ENCODE assay signal across 14 cellular contexts in the genomic region with DNA sequence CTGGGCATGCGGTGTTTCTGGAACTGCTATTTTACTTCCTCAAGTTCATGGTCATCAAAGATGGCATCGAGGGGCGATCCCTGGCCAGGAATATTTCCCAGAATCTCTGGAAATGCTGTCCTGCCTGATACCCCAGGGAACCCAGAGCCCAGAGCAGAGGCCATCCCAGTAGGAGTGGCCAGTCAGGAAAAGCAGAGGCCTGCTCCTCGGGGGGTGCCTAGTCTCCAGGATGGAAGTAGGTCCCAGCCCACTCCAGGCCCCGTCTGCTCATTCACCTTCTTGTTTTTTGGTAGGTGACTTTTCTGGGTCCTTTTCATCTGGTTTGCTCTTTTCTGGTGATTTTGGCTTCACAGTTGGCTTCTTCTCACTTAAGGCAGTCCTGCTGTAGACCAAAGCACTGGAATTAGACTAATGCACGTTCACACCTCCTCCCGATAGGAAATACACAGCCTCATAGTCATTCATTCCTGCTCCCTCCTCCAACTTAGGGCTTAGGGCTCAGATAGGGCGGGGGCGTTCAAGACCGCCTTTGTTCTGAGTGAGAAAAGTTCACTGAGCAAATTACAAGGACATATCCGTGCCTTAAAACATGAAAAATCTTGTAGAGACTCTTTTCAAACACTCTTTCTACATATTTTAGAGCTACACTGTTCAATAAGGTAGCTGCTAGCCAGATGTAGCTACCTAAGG.
"Had no signal": no experiment of that assay in that cellular context is flagged by ENCODE, and none has a peak within 500 bp of the region (broad histone marks: within the 10 kb centered on the region; RNA-seq: fewer than 3 reads in every experiment).

No MANE protein-coding gene starts in this region.

- H3K27me3 Mint-ChIP-seq: activated T-cell treated with anti-CD3 and anti-CD28 coated beads, Interleukin-2, amount 50 U/mL, for 24 hours; central memory CD8-positive, alpha-beta T cell; dendritic cell treated with granulocyte-macrophage colony-stimulating factor and Interleukin-4, amounts not matched to agents 40 ng/mL and 50 ng/mL, for 4 days; T-helper 17 cell had no signal

- H3K4me3 Mint-ChIP-seq: activated T-cell treated with anti-CD3 and anti-CD28 coated beads, Interleukin-2, amount 50 U/mL, for 24 hours; central memory CD8-positive, alpha-beta T cell; dendritic cell treated with granulocyte-macrophage colony-stimulating factor and Interleukin-4, amounts not matched to agents 40 ng/mL and 50 ng/mL, for 4 days; natural killer cell; T-helper 17 cell had no signal

- H3K27ac Mint-ChIP-seq: dendritic cell treated with granulocyte-macrophage colony-stimulating factor and Interleukin-4, amounts not matched to agents 40 ng/mL and 50 ng/mL, for 4 days; natural killer cell; T-helper 17 cell had no signal

- ATAC-seq: left colon, mucosa of descending colon, natural killer cell, psoas muscle, T-helper 17 cell had no signal

- H3K4me3 ChIP-seq: mucosa of descending colon, psoas muscle, stomach, tibial artery had no signal

- H3K4me1 ChIP-seq: psoas muscle, stomach, tibial artery had no signal

- H3K4me1 Mint-ChIP-seq: central memory CD8-positive, alpha-beta T cell; natural killer cell; T-helper 17 cell had no signal

- DNase-seq: activated CD4-positive, CD25-positive, alpha-beta regulatory T cell; activated gamma-delta T cell treated with Interleukin-2 at 50 U/mL for 16 hours; activated T-cell treated with anti-CD3 and anti-CD28 coated beads, Interleukin-2, amount 50 U/mL, for 24 hours; left colon; mucosa of descending colon; natural killer cell; stimulated activated CD4-positive, alpha-beta T cell treated with anti-CD3 and anti-CD28 coated beads, Interleukin-15, amount 100 ng/mL, for 24 hours; stimulated activated CD4-positive, alpha-beta T cell treated with anti-CD3 and anti-CD28 coated beads, Interleukin-4, amount 100 ng/mL, for 24 hours; stomach; T-helper 17 cell had no signal

- H3K36me3 Mint-ChIP-seq: natural killer cell had no signal

- H3K9me3 Mint-ChIP-seq: activated T-cell treated with anti-CD3 and anti-CD28 coated beads, Interleukin-2, amount 50 U/mL, for 24 hours; central memory CD8-positive, alpha-beta T cell; dendritic cell treated with granulocyte-macrophage colony-stimulating factor and Interleukin-4, amounts not matched to agents 40 ng/mL and 50 ng/mL, for 4 days; natural killer cell had no signal

- H3K9me3 ChIP-seq: mucosa of descending colon, psoas muscle, stomach, tibial artery had no signal

- H3K27ac ChIP-seq: psoas muscle, stomach, tibial artery had no signal

- H3K27me3 ChIP-seq: stomach, tibial artery had no signal
